8 cellular contexts compared by ENCODE assay signal in genomic region chr19:48249502-48250014, GRCh38. TPM values are rescaled to one million over a fixed set of nuclear protein-coding genes. Genes with fewer than 3 reads are reported as not detected.
DNase-seq lines count a peak whose midpoint lies in the region; ATAC-seq and TF ChIP-seq lines count a peak whose summit lies in the region.

No MANE protein-coding gene starts in this region.

- H3K9me3 ChIP-seq in esophagus squamous epithelium = no peaks in the 10 kb centered on the region

- TF ChIP-seq POLR2A in esophagus squamous epithelium (IDR thresholded peaks at IDR 0.05) = peak in 2 of 4 donors; percentile 43 to 63

- WGBS in esophagus squamous epithelium, 2 donors = 69 to 72% methylated on average over 13 of the region's 13 CpGs

- intact Hi-C loops in esophagus squamous epithelium (cut with DNase I) = no loop called here

- H3K27me3 ChIP-seq in esophagus squamous epithelium = no peaks in the 10 kb centered on the region

- peaks cover 3 to 47% (median 16%) of the 10 kb centered on the region in 3 donors for H3K4me1 ChIP-seq in esophagus squamous epithelium

- peak; percentile 79 to 85 for DNase-seq in activated CD4-positive, alpha-beta T cell treated with anti-CD3 and anti-CD28 coated beads, Interleukin-2, amount 50 U/mL, for 48 hours
- no peak for DNase-seq in esophagus squamous epithelium (lab: John Stamatoyannopoulos, UW)
- peak; percentile 27 to 66 (median 56) for DNase-seq in stimulated activated CD4-positive, alpha-beta T cell treated with anti-CD3 and anti-CD28 coated beads, Interleukin-1b, Interleukin-23, amount 100 ng/mL, for 24 hours (ENCODE audit: low read depth in 4 of 4, low spot score in 1 of 4)
- no peak for DNase-seq in RPMI8226

- H3K36me3 ChIP-seq in esophagus squamous epithelium = peaks cover 0 to 29% (median 0%) of the 10 kb centered on the region in 3 donors

- peak overlapping the region; percentile 4 to 60 (median 38) for H3K4me3 ChIP-seq in esophagus squamous epithelium

- TF ChIP-seq CTCF in esophagus squamous epithelium (IDR thresholded peaks at IDR 0.05) = no peak

- H3K27ac ChIP-seq in esophagus squamous epithelium = peak overlapping the region; percentile 52 to 81 (median 66)

- ATAC-seq in GM18511 (IDR thresholded peaks at IDR 0.05; ENCODE audit: unreplicated experiment) = peak; percentile 63
- ATAC-seq in HG03520 (IDR thresholded peaks at IDR 0.05; ENCODE audit: unreplicated experiment) = peak; percentile 46
- ATAC-seq in HG03378 (IDR thresholded peaks at IDR 0.05; ENCODE audit: unreplicated experiment) = no peak
- no peak for ATAC-seq in GM19023 (IDR thresholded peaks at IDR 0.05; ENCODE audit: unreplicated experiment)

RNA-seq across cellular contexts. Expression of gene CARD8, which starts 6.2 kb away (rescaled TPM):
- 10 to 100 TPM in 3 of 4 donors, 1 to 10 TPM in 1; 9.7 to 21.9 (median 11.3) TPM for total RNA-seq in esophagus squamous epithelium

RNA-seq across cellular contexts. Expression of gene ZNF114, which starts 20.3 kb away (rescaled TPM):
- total RNA-seq in esophagus squamous epithelium = not detected

Comparison
In these comparisons a context has a peak if more than half of its experiments do, and no peak if none do; other contexts are left out.
1. ATAC-seq: peak in GM18511 (single experiment) and HG03520 (single experiment); none in HG03378 (single experiment) and GM19023 (single experiment).
2. DNase-seq: peak in activated CD4-positive, alpha-beta T cell treated with anti-CD3 and anti-CD28 coated beads, Interleukin-2, amount 50 U/mL, for 48 hours (2 of 2) and stimulated activated CD4-positive, alpha-beta T cell treated with anti-CD3 and anti-CD28 coated beads, Interleukin-1b, Interleukin-23, amount 100 ng/mL, for 24 hours (4 of 4); none in esophagus squamous epithelium (single experiment) and RPMI8226 (single experiment).